1 cellular context compared by ENCODE assay signal in the genomic region with DNA sequence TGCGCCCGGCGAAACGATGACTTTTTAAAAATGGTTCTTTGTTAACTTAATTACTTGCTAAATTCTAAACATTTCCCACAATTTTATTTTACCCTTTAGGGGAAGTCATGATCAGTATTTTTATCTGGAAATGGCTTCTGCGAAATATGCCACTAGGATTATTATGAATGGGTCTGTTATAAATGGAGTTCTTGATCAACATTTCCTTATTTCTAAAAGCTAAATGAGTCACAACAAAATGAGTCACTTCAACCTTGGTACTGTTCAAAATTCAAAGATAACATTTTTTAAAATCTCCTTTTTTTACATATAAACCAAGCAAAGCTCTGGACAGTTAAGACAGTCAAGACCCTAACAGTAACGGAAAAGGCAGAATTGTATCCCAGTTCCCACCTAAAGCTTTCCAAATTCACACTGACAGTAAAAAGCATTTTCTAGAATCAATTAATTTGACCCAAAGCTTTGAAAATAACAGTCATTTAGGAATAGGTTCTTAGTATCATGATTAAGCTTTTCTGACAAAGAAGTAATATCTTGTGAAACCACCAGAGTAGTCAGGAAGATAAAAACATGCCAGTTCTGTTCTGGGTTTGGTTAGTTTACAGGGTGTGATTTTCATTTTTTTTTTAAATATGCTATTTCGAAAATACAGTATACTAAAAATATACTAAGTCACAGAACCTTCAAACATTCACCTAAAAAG.
TF ChIP-seq lines count a peak whose summit lies in the region.

No MANE protein-coding gene starts in this region.

TF ChIP-seq in SK-N-SH, 30 proteins besides CTCF, POLR2A, EP300 and RAD21 (continued from another document):
- TF ChIP-seq, protein P1, sequence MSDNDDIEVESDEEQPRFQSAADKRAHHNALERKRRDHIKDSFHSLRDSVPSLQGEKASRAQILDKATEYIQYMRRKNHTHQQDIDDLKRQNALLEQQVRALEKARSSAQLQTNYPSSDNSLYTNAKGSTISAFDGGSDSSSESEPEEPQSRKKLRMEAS (IDR thresholded peaks at IDR 0.05; ENCODE audit: low read depth), result no peak
- TF ChIP-seq, protein P2, sequence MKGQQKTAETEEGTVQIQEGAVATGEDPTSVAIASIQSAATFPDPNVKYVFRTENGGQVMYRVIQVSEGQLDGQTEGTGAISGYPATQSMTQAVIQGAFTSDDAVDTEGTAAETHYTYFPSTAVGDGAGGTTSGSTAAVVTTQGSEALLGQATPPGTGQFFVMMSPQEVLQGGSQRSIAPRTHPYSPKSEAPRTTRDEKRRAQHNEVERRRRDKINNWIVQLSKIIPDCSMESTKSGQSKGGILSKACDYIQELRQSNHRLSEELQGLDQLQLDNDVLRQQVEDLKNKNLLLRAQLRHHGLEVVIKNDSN (IDR thresholded peaks at IDR 0.05; ENCODE audit: borderline replicate concordance, low read depth), result no peak
- TF ChIP-seq FOXJ3 (CRISPR knock-in tag; IDR thresholded peaks at IDR 0.05) (no peak), MEF2A (IDR thresholded peaks at IDR 0.05; ENCODE audit: borderline replicate concordance, low read depth) (no peak), TCF12 (IDR thresholded peaks at IDR 0.05) (peak; percentile 28; the same call in 1 of the 2 replicates), JUND (IDR thresholded peaks at IDR 0.05) (peak; percentile 69), GABPA (IDR thresholded peaks at IDR 0.05; ENCODE audit: low read depth) (no peak), GATA2 (CRISPR knock-in tag; IDR thresholded peaks at IDR 0.05) (no peak), RCOR1 (IDR thresholded peaks at IDR 0.05; ENCODE audit: low read length) (no peak), NFIC (IDR thresholded peaks at IDR 0.05; ENCODE audit: borderline replicate concordance) (no peak), MXI1 (IDR thresholded peaks at IDR 0.05; ENCODE audit: low read depth, low read length) (no peak), ELF1 (IDR thresholded peaks at IDR 0.05) (peak; percentile 16; the same call in 1 of the 2 replicates), YY1 (IDR thresholded peaks at IDR 0.05; ENCODE audit: low read depth) (no peak), RFX5 (IDR thresholded peaks at IDR 0.05; ENCODE audit: low read length) (no peak), EZH2phosphoT487 (IDR thresholded peaks at IDR 0.05; ENCODE audit: borderline replicate concordance, low read depth) (no peak), POLR2AphosphoS5 (IDR thresholded peaks at IDR 0.05; ENCODE audit: low read depth, low read length) (no peak), TAF1 (IDR thresholded peaks at IDR 0.05; ENCODE audit: borderline replicate concordance, low read depth, low read length) (no peak), SMC3 (IDR thresholded peaks at IDR 0.05; ENCODE audit: low read depth, low read length) (no peak), FOXM1 (IDR thresholded peaks at IDR 0.05; ENCODE audit: low read depth) (peak; percentile 52; the same call in 1 of the 2 replicates), SIN3A (IDR thresholded peaks at IDR 0.05; ENCODE audit: borderline replicate concordance, low read depth, low read length) (no peak), NRF1 (IDR thresholded peaks at IDR 0.05; ENCODE audit: low read depth, low read length) (no peak)
- TF ChIP-seq, protein P3, sequence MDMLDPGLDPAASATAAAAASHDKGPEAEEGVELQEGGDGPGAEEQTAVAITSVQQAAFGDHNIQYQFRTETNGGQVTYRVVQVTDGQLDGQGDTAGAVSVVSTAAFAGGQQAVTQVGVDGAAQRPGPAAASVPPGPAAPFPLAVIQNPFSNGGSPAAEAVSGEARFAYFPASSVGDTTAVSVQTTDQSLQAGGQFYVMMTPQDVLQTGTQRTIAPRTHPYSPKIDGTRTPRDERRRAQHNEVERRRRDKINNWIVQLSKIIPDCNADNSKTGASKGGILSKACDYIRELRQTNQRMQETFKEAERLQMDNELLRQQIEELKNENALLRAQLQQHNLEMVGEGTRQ (IDR thresholded peaks at IDR 0.05; ENCODE audit: borderline replicate concordance, low read depth, low read length), result no peak
- TF ChIP-seq, protein P4, sequence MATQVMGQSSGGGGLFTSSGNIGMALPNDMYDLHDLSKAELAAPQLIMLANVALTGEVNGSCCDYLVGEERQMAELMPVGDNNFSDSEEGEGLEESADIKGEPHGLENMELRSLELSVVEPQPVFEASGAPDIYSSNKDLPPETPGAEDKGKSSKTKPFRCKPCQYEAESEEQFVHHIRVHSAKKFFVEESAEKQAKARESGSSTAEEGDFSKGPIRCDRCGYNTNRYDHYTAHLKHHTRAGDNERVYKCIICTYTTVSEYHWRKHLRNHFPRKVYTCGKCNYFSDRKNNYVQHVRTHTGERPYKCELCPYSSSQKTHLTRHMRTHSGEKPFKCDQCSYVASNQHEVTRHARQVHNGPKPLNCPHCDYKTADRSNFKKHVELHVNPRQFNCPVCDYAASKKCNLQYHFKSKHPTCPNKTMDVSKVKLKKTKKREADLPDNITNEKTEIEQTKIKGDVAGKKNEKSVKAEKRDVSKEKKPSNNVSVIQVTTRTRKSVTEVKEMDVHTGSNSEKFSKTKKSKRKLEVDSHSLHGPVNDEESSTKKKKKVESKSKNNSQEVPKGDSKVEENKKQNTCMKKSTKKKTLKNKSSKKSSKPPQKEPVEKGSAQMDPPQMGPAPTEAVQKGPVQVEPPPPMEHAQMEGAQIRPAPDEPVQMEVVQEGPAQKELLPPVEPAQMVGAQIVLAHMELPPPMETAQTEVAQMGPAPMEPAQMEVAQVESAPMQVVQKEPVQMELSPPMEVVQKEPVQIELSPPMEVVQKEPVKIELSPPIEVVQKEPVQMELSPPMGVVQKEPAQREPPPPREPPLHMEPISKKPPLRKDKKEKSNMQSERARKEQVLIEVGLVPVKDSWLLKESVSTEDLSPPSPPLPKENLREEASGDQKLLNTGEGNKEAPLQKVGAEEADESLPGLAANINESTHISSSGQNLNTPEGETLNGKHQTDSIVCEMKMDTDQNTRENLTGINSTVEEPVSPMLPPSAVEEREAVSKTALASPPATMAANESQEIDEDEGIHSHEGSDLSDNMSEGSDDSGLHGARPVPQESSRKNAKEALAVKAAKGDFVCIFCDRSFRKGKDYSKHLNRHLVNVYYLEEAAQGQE (IDR thresholded peaks at IDR 0.05; ENCODE audit: low read depth, low read length), result no peak
- TF ChIP-seq, protein P5, sequence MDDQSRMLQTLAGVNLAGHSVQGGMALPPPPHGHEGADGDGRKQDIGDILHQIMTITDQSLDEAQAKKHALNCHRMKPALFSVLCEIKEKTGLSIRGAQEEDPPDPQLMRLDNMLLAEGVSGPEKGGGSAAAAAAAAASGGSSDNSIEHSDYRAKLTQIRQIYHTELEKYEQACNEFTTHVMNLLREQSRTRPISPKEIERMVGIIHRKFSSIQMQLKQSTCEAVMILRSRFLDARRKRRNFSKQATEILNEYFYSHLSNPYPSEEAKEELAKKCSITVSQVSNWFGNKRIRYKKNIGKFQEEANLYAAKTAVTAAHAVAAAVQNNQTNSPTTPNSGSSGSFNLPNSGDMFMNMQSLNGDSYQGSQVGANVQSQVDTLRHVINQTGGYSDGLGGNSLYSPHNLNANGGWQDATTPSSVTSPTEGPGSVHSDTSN (IDR thresholded peaks at IDR 0.05), result peak; percentile 31; the same call in 1 of the 2 replicates
- TF ChIP-seq, protein P6, sequence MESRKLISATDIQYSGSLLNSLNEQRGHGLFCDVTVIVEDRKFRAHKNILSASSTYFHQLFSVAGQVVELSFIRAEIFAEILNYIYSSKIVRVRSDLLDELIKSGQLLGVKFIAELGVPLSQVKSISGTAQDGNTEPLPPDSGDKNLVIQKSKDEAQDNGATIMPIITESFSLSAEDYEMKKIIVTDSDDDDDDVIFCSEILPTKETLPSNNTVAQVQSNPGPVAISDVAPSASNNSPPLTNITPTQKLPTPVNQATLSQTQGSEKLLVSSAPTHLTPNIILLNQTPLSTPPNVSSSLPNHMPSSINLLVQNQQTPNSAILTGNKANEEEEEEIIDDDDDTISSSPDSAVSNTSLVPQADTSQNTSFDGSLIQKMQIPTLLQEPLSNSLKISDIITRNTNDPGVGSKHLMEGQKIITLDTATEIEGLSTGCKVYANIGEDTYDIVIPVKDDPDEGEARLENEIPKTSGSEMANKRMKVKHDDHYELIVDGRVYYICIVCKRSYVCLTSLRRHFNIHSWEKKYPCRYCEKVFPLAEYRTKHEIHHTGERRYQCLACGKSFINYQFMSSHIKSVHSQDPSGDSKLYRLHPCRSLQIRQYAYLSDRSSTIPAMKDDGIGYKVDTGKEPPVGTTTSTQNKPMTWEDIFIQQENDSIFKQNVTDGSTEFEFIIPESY (IDR thresholded peaks at IDR 0.05; ENCODE audit: borderline replicate concordance, low read depth), result no peak
